In the genomic region with DNA sequence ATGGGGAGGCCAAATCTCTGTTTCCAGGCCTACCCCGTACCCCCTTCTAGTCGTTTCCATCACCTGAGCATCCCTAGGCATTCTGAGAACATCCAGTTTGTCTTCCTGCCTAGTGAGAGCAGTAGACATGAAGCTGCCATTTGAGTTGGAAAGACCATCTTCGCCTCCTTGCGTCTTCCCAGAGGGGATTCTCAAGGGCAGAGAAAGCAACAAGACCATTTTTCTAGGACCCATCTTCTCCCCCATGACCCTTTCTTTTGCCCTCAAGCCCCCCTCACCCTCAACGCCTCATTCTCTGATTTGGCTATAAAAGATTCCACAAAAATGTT, we compare ENCODE assay signal across 8 cellular contexts.
A peak's percentile ranks its signal among the peaks of the same experiment; 100 is the strongest.
DNase-seq lines count a peak whose midpoint lies in the region; ATAC-seq, FAIRE-seq and TF ChIP-seq lines count a peak whose summit lies in the region.

No MANE protein-coding gene starts in this region.

- WGBS in K562 (ENCODE audit: insufficient coverage, low coverage, missing lambda C conversion rate): 79% methylated on average over 5 of the region's 5 CpGs

- peaks cover 9% of the 10 kb centered on the region for H3K9me1 ChIP-seq in K562 (ENCODE audit: control insufficient read depth, insufficient read depth, low read length)

- TF ChIP-seq EP300 in K562 (IDR thresholded peaks at IDR 0.05; ENCODE audit: low read length): no peak

- H3K4me3 Mint-ChIP-seq in naive B cell: peak overlapping the region; percentile 66 to 88 (median 78)

- peak overlapping the region; percentile 91 to 98 (median 96) for H3K27ac Mint-ChIP-seq in naive B cell

- POLR2A ChIA-PET in K562 (lab: Yijun Ruan, JAX): interaction anchor here (0.7 to 1.4 kb wide), 2 partner anchors 14 to 15 kb away, joined by 3 read pairs; no protein-coding TSS in a partner anchor

- H3K4me3 ChIP-seq in left ventricle myocardium inferior (no peak overlapping the region), K562 (no peak overlapping the region)

- TF ChIP-seq CTCF in left ventricle myocardium inferior (IDR thresholded peaks at IDR 0.05; ENCODE audit: borderline replicate concordance) (no peak), K562 (IDR thresholded peaks at IDR 0.05 in 2 of 3, conservative IDR thresholded peaks at IDR 0.05 in 1 of 3; ENCODE audit: insufficient read depth in 2 of 3, low read depth in 1 of 3, low read length in 3 of 3) (no peak)

- no peak for TF ChIP-seq POLR2A in K562 (conservative IDR thresholded peaks at IDR 0.05)

- peaks cover 20 to 23% of the 10 kb centered on the region in 2 donors for H3K36me3 Mint-ChIP-seq in naive B cell

- H3K27ac ChIP-seq in left ventricle myocardium inferior (replicated peaks) (peak overlapping the region; percentile 70), K562 (ENCODE audit: extremely low read depth, low read depth, low read length) (peak overlapping the region; percentile 84)

- H3K9me3 Mint-ChIP-seq in naive B cell: no peaks in the 10 kb centered on the region

- H3K27me3 ChIP-seq in left ventricle myocardium inferior (ENCODE audit: low read depth) (no peaks in the 10 kb centered on the region), K562 (ENCODE audit: control insufficient read depth in 2 of 2, insufficient read depth in 2 of 2, low read length in 2 of 2) (no peaks in the 10 kb centered on the region)

- TF ChIP-seq RAD21 in K562 (CRISPR knock-in tag; conservative IDR thresholded peaks at IDR 0.05 in 1 of 2, IDR thresholded peaks at IDR 0.05 in 1 of 2): no peak

- ATAC-seq in left cardiac atrium (no peak), K562 (no peak), naive B cell (ENCODE audit: low read depth in 2 of 2) (no peak), left colon (no peak), GM18502 (IDR thresholded peaks at IDR 0.05; ENCODE audit: poor library complexity, unreplicated experiment) (no peak)

- peaks cover 56 to 75% (median 74%) of the 10 kb centered on the region in 3 donors for H3K4me1 Mint-ChIP-seq in naive B cell

- peaks cover 75% of the 10 kb centered on the region for H3K79me2 ChIP-seq in K562 (ENCODE audit: control insufficient read depth, insufficient read depth, low read length)

- peaks cover 9% of the 10 kb centered on the region for H3K36me3 ChIP-seq in left ventricle myocardium inferior
- peaks cover 84% of the 10 kb centered on the region for H3K36me3 ChIP-seq in K562 (ENCODE audit: control insufficient read depth, insufficient read depth, low read length)

- CTCF ChIA-PET in K562 (lab: Yijun Ruan, JAX; ENCODE audit: low intra/inter-chr PET ratio): no interaction called here

- H2AFZ ChIP-seq in K562 (ENCODE audit: low read depth, low read length): peak overlapping the region; percentile 74; the same call in 1 of the 2 replicates

- H3K4me2 ChIP-seq in K562 (ENCODE audit: insufficient read depth, low read length): peak overlapping the region; percentile 49

- H3K9me3 ChIP-seq in left ventricle myocardium inferior (replicated peaks) (no peaks in the 10 kb centered on the region), K562 (replicated peaks; ENCODE audit: control insufficient read depth, insufficient read depth, low read depth, low read length) (no peaks in the 10 kb centered on the region)

- no peaks in the 10 kb centered on the region for H4K20me1 ChIP-seq in K562 (replicated peaks; ENCODE audit: control insufficient read depth, insufficient read depth, low read length)

- in situ Hi-C loops in K562 (cut with MboI): no loop called here

- intact Hi-C loops in left ventricle myocardium inferior (cut with micrococcal nuclease): no loop called here
- intact Hi-C loops in left cardiac atrium (cut with DNase I): no loop called here
- intact Hi-C loops in K562 (cut with micrococcal nuclease): loop anchor here (2.0 kb wide), 2 partner anchors 90 to 146 kb away; no protein-coding TSS in a partner anchor
- intact Hi-C loops in left colon (cut with DNase I, micrococcal nuclease): no loop called here

- DNase-seq in left ventricle myocardium inferior (no peak), left cardiac atrium (no peak), K562 (ENCODE audit: extremely low read depth in 1 of 4, low spot score in 3 of 4) (no peak), naive B cell (no peak), nucleus accumbens (lab: John Stamatoyannopoulos, UW) (no peak), left colon (no peak), NCI-H146 (lab: John Stamatoyannopoulos, UW) (no peak)

- TSS peak; percentile 82 for BruUV-seq in K562 (replicated peaks; lab: Mats Ljungman, UMichigan)

- H3K4me1 ChIP-seq in left ventricle myocardium inferior: peaks cover 46% of the 10 kb centered on the region
- H3K4me1 ChIP-seq in K562 (replicated peaks in 1 of 2; ENCODE audit: control insufficient read depth in 2 of 2, insufficient read depth in 2 of 2, low read length in 2 of 2): peaks cover 29 to 85% of the 10 kb centered on the region in 2 experiments

- no peak for FAIRE-seq in K562 (lab: Jason Lieb, UNC)

- peak overlapping the region; percentile 28 to 50; a peak in 3 of 4 replicates for H3K9ac ChIP-seq in K562 (ENCODE audit: insufficient read depth in 1 of 2, low read depth in 2 of 2, low read length in 2 of 2)

- H3K27me3 Mint-ChIP-seq in naive B cell: no peaks in the 10 kb centered on the region

TF ChIP-seq in K562, 482 proteins besides CTCF, POLR2A, EP300 and RAD21:
- TF ChIP-seq SMARCA5 (IDR thresholded peaks at IDR 0.05): 0 out of 2 replicates have a peak, but pooled peaks have one; percentile 8
- TF ChIP-seq, protein P1, sequence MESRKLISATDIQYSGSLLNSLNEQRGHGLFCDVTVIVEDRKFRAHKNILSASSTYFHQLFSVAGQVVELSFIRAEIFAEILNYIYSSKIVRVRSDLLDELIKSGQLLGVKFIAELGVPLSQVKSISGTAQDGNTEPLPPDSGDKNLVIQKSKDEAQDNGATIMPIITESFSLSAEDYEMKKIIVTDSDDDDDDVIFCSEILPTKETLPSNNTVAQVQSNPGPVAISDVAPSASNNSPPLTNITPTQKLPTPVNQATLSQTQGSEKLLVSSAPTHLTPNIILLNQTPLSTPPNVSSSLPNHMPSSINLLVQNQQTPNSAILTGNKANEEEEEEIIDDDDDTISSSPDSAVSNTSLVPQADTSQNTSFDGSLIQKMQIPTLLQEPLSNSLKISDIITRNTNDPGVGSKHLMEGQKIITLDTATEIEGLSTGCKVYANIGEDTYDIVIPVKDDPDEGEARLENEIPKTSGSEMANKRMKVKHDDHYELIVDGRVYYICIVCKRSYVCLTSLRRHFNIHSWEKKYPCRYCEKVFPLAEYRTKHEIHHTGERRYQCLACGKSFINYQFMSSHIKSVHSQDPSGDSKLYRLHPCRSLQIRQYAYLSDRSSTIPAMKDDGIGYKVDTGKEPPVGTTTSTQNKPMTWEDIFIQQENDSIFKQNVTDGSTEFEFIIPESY (CRISPR knock-in tag; IDR thresholded peaks at IDR 0.05): no peak
